Comparison of ENCODE assay signal across 17 cellular contexts in the genomic region with DNA sequence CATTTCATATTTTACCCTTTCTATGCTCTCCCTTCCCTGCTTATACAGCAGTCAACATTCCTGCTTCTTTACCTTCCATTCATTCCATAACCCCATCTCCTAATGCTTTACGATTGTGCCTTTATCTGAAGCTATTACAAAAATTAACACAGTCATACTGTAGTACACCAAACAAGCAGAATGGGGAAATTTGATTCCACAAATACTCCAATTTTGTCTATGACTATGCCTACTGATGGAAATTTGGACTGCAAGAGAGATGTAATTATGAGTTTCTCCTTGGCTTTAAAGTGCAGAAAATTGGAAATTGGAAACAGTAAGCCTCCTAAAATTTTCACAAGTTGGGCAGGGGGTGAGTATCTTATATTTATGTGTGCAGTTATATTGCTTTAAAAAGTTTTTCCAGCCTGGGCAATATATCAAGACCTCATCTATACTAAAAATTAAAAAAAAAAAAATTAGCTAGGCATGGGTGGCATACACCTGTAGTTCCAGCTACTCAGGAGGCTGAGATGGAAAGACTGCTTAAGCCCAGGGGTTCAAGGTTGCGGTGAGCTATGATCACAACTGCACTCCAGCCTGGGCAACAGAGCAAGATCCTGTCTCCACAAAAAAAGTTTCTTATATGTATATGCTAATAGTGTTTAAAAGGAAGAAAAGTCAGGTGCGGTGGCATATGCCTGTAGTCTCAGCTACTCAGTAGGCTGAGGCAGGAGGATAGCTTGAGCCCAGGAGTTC. TPM values are rescaled to one million over a fixed set of nuclear protein-coding genes. Genes with fewer than 3 reads are reported as not detected.
DNase-seq lines count a peak whose midpoint lies in the region; ATAC-seq and TF ChIP-seq lines count a peak whose summit lies in the region.
"Had no signal": no experiment of that assay in that cellular context is flagged by ENCODE, and none has a peak within 500 bp of the region (broad histone marks: within the 10 kb centered on the region; RNA-seq: fewer than 3 reads in every experiment).

No MANE protein-coding gene starts in this region.

- H3K27ac ChIP-seq in GM23338 (ENCODE audit: low read depth), result 0 out of 2 replicates have a peak overlapping the region, but pooled peaks have one; percentile 12

- H3K4me3 Mint-ChIP-seq in GM23338 (no peak overlapping the region), brain (peak overlapping the region; percentile 36 to 83 (median 64)), mesothelial cell of epicardium (peak overlapping the region; percentile 1)

- POLR2A ChIA-PET in AG04449 (lab: Yijun Ruan, JAX), result no interaction called here

- TF ChIP-seq CTCF in AG04449 (IDR thresholded peaks at IDR 0.05; ENCODE audit: insufficient read depth, low read length, missing control alignments) (no peak), GM23338 (conservative IDR thresholded peaks at IDR 0.05; ENCODE audit: low read depth in 2 of 2) (no peak), brain (conservative IDR thresholded peaks at IDR 0.05) (no peak), mesothelial cell of epicardium (IDR thresholded peaks at IDR 0.05; ENCODE audit: unreplicated experiment) (no peak)

- H3K4me1 Mint-ChIP-seq in GM23338, result peaks cover 5% of the 10 kb centered on the region; the same call in 2 of the 3 replicates
- H3K4me1 Mint-ChIP-seq in brain, result peaks cover 43% of the 10 kb centered on the region
- H3K4me1 Mint-ChIP-seq in mesothelial cell of epicardium, result peaks cover 30% of the 10 kb centered on the region

- CTCF ChIA-PET in AG04449 (lab: Yijun Ruan, JAX), result interaction anchor here (0.6 to 2.3 kb wide), 5 partner anchors 10 to 116 kb away, joined by 3 to 14 read pairs (median 3); no protein-coding TSS in a partner anchor

- no peak overlapping the region for H3K4me2 ChIP-seq in GM23338

- no peaks in the 10 kb centered on the region for H3K36me3 ChIP-seq in GM23338 (ENCODE audit: insufficient read depth)
- H3K36me3 ChIP-seq: HAP-1 had no signal

- H4K20me1 ChIP-seq in GM23338 (replicated peaks; ENCODE audit: insufficient read depth), result peaks cover 17% of the 10 kb centered on the region; the same call in 1 of the 2 replicates

- ATAC-seq in GM23338 (no peak), HG02973 (IDR thresholded peaks at IDR 0.05; ENCODE audit: unreplicated experiment) (no peak), HG03520 (IDR thresholded peaks at IDR 0.05; ENCODE audit: unreplicated experiment) (no peak), HG03378 (IDR thresholded peaks at IDR 0.05; ENCODE audit: unreplicated experiment) (no peak)

- H3K9me2 ChIP-seq in GM23338 (ENCODE audit: insufficient read depth), result no peaks in the 10 kb centered on the region

- no peaks in the 10 kb centered on the region; the same call in 2 of the 3 replicates for H3K9me3 Mint-ChIP-seq in GM23338
- H3K9me3 Mint-ChIP-seq in brain, result peaks cover 0 to 3% (median 0%) of the 10 kb centered on the region in 5 experiments
- H3K9me3 Mint-ChIP-seq in mesothelial cell of epicardium, result peaks cover under 1% of the 10 kb centered on the region

- H3K4me1 ChIP-seq in GM23338 (ENCODE audit: insufficient read depth), result peaks cover 11% of the 10 kb centered on the region

- H3K27ac Mint-ChIP-seq in GM23338 (no peak overlapping the region), brain (peak overlapping the region in 2 of 5 experiments; percentile 24 to 46), mesothelial cell of epicardium (no peak overlapping the region)

- peak overlapping the region; percentile 26 for H3K4me3 ChIP-seq in AG04449 (ENCODE audit: low read depth, low read length)
- no peak overlapping the region for H3K4me3 ChIP-seq in GM23338

- H3K79me2 ChIP-seq in GM23338 (replicated peaks; ENCODE audit: insufficient read depth), result peaks cover 87% of the 10 kb centered on the region

- H3K36me3 Mint-ChIP-seq in GM23338 (ENCODE audit: low read depth) (peaks cover 20% of the 10 kb centered on the region), brain (peaks cover 43% of the 10 kb centered on the region), mesothelial cell of epicardium (peaks cover 7% of the 10 kb centered on the region)

- H3K27me3 Mint-ChIP-seq in GM23338 (ENCODE audit: insufficient read depth, low read depth, poor library complexity), result peaks cover 6% of the 10 kb centered on the region
- peaks cover 6% of the 10 kb centered on the region for H3K27me3 Mint-ChIP-seq in brain
- H3K27me3 Mint-ChIP-seq in mesothelial cell of epicardium (ENCODE audit: low read depth), result no peaks in the 10 kb centered on the region

- DNase-seq in AG04449 (ENCODE audit: low read depth, low spot score), result no peak
- DNase-seq in GM23338 (ENCODE audit: low spot score), result no peak
- DNase-seq in mesothelial cell of epicardium (ENCODE audit: low spot score in 2 of 2, unreplicated experiment in 2 of 2), result no peak
- DNase-seq in stimulated activated CD4-positive, alpha-beta T cell treated with anti-CD3 and anti-CD28 coated beads, Interleukin-12 subunit alpha, Interleukin-12 subunit beta, amount 100 ng/mL, for 4 hours, result no peak
- DNase-seq: activated CD4-positive, alpha-beta T cell treated with anti-CD3 and anti-CD28 coated beads for 1 hour; amniotic stem cell; dermis blood vessel endothelial cell; DMS79 treated with DMSO at 0.1 percent for 48 hours; KBM-7; NCI-H1436 treated with DMSO at 0.1 percent for 48 hours; NCI-H446 treated with DMSO at 0.1 percent for 48 hours; stimulated activated naive CD4-positive, alpha-beta T cell had no signal

- H3K27me3 ChIP-seq in GM23338 (ENCODE audit: insufficient read depth), result no peaks in the 10 kb centered on the region

- no peak overlapping the region for H2AFZ ChIP-seq in GM23338

- H3F3A ChIP-seq in GM23338 (replicated peaks; ENCODE audit: low read depth), result no peaks in the 10 kb centered on the region

TF ChIP-seq in GM23338, 12 proteins besides CTCF, POLR2A, EP300 and RAD21 (continues in another document):
- no peak for TF ChIP-seq STAT1 (IDR thresholded peaks at IDR 0.05; ENCODE audit: unreplicated experiment)
- TF ChIP-seq JUNB (IDR thresholded peaks at IDR 0.05; ENCODE audit: unreplicated experiment), result no peak
- no peak for TF ChIP-seq POLR2AphosphoS5 (IDR thresholded peaks at IDR 0.05; ENCODE audit: low read depth)
- TF ChIP-seq, protein P1, sequence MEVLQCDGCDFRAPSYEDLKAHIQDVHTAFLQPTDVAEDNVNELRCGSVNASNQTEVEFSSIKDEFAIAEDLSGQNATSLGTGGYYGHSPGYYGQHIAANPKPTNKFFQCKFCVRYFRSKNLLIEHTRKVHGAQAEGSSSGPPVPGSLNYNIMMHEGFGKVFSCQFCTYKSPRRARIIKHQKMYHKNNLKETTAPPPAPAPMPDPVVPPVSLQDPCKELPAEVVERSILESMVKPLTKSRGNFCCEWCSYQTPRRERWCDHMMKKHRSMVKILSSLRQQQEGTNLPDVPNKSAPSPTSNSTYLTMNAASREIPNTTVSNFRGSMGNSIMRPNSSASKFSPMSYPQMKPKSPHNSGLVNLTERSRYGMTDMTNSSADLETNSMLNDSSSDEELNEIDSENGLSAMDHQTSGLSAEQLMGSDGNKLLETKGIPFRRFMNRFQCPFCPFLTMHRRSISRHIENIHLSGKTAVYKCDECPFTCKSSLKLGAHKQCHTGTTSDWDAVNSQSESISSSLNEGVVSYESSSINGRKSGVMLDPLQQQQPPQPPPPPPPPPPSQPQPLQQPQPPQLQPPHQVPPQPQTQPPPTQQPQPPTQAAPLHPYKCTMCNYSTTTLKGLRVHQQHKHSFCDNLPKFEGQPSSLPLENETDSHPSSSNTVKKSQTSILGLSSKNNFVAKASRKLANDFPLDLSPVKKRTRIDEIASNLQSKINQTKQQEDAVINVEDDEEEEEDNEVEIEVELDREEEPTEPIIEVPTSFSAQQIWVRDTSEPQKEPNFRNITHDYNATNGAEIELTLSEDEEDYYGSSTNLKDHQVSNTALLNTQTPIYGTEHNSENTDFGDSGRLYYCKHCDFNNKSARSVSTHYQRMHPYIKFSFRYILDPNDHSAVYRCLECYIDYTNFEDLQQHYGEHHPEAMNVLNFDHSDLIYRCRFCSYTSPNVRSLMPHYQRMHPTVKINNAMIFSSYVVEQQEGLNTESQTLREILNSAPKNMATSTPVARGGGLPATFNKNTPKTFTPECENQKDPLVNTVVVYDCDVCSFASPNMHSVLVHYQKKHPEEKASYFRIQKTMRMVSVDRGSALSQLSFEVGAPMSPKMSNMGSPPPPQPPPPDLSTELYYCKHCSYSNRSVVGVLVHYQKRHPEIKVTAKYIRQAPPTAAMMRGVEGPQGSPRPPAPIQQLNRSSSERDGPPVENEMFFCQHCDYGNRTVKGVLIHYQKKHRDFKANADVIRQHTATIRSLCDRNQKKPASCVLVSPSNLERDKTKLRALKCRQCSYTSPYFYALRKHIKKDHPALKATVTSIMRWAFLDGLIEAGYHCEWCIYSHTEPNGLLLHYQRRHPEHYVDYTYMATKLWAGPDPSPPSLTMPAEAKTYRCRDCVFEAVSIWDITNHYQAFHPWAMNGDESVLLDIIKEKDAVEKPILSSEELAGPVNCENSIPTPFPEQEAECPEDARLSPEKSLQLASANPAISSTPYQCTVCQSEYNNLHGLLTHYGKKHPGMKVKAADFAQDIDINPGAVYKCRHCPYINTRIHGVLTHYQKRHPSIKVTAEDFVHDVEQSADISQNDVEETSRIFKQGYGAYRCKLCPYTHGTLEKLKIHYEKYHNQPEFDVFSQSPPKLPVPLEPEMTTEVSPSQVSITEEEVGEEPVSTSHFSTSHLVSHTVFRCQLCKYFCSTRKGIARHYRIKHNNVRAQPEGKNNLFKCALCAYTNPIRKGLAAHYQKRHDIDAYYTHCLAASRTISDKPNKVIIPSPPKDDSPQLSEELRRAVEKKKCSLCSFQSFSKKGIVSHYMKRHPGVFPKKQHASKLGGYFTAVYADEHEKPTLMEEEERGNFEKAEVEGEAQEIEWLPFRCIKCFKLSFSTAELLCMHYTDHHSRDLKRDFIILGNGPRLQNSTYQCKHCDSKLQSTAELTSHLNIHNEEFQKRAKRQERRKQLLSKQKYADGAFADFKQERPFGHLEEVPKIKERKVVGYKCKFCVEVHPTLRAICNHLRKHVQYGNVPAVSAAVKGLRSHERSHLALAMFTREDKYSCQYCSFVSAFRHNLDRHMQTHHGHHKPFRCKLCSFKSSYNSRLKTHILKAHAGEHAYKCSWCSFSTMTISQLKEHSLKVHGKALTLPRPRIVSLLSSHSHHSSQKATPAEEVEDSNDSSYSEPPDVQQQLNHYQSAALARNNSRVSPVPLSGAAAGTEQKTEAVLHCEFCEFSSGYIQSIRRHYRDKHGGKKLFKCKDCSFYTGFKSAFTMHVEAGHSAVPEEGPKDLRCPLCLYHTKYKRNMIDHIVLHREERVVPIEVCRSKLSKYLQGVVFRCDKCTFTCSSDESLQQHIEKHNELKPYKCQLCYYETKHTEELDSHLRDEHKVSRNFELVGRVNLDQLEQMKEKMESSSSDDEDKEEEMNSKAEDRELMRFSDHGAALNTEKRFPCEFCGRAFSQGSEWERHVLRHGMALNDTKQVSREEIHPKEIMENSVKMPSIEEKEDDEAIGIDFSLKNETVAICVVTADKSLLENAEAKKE (CRISPR knock-in tag; IDR thresholded peaks at IDR 0.05), result no peak
- no peak for TF ChIP-seq ZNF331 (CRISPR knock-in tag; IDR thresholded peaks at IDR 0.05; ENCODE audit: low read depth)

RNA-seq across cellular contexts. Expression of a gene that starts 3.0 kb away (rescaled TPM):
- 14.3 and 15.0 TPM in 2 replicates for total RNA-seq in GM23338 (2014; rRNA removed; shearing (Covaris generic))
- polyA plus RNA-seq in GM23338 (2016; fragmentation: Nextera tagmentation; extraction: Ambion mirVana) (5.1 and 9.3 TPM in 2 replicates), brain (ENCODE audit: insufficient read depth, low read depth, low replicate concordance) (10.7 TPM)
- 65.5 to 75.6 TPM (median 65.5 TPM) in 3 replicates for total RNA-seq in mesothelial cell of epicardium
